1 cellular context compared by ENCODE assay signal in the genomic region with DNA sequence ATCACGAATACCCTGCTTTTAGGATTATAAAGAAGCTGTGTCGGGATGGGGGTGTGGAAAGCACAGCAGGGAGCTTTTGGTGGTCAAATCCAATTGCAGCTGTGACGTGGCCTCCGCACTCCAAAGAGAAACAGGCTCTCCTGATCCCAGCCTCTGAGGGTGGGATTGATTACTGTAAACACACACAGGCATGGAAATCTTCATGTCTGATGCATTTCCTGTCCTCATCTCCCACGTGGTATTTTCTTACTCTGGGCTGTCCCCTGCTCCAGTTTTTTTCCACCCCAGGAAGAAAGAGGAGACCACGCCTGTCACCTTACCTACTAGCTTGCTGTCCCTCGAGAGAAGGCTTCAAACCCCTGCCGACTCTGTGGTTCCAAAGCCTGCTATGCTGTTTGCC.
TF ChIP-seq lines count a peak whose summit lies in the region.

No MANE protein-coding gene starts in this region.

TF ChIP-seq in SK-N-SH treated with all-trans-retinoic acid at 6 μM for 48 hours, 23 proteins besides CTCF, POLR2A, EP300 and RAD21 (continued from another document):
- TF ChIP-seq, protein P1, sequence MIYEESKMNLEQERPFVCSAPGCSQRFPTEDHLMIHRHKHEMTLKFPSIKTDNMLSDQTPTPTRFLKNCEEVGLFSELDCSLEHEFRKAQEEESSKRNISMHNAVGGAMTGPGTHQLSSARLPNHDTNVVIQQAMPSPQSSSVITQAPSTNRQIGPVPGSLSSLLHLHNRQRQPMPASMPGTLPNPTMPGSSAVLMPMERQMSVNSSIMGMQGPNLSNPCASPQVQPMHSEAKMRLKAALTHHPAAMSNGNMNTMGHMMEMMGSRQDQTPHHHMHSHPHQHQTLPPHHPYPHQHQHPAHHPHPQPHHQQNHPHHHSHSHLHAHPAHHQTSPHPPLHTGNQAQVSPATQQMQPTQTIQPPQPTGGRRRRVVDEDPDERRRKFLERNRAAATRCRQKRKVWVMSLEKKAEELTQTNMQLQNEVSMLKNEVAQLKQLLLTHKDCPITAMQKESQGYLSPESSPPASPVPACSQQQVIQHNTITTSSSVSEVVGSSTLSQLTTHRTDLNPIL (CRISPR knock-in tag; IDR thresholded peaks at IDR 0.05; ENCODE audit: low read depth) = no peak
- TF ChIP-seq BACH2 (CRISPR knock-in tag; IDR thresholded peaks at IDR 0.05; ENCODE audit: borderline replicate concordance) (no peak), ZFP3 (CRISPR knock-in tag; IDR thresholded peaks at IDR 0.05) (no peak), ZNF70 (CRISPR knock-in tag; IDR thresholded peaks at IDR 0.05) (no peak), TCF4 (CRISPR knock-in tag; IDR thresholded peaks at IDR 0.05; ENCODE audit: borderline replicate concordance) (no peak), ISL1 (CRISPR knock-in tag; IDR thresholded peaks at IDR 0.05) (no peak)
- TF ChIP-seq, protein P2, sequence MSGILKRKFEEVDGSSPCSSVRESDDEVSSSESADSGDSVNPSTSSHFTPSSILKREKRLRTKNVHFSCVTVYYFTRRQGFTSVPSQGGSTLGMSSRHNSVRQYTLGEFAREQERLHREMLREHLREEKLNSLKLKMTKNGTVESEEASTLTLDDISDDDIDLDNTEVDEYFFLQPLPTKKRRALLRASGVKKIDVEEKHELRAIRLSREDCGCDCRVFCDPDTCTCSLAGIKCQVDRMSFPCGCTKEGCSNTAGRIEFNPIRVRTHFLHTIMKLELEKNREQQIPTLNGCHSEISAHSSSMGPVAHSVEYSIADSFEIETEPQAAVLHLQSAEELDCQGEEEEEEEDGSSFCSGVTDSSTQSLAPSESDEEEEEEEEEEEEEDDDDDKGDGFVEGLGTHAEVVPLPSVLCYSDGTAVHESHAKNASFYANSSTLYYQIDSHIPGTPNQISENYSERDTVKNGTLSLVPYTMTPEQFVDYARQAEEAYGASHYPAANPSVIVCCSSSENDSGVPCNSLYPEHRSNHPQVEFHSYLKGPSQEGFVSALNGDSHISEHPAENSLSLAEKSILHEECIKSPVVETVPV (CRISPR knock-in tag; IDR thresholded peaks at IDR 0.05) = no peak
- TF ChIP-seq, protein P3, sequence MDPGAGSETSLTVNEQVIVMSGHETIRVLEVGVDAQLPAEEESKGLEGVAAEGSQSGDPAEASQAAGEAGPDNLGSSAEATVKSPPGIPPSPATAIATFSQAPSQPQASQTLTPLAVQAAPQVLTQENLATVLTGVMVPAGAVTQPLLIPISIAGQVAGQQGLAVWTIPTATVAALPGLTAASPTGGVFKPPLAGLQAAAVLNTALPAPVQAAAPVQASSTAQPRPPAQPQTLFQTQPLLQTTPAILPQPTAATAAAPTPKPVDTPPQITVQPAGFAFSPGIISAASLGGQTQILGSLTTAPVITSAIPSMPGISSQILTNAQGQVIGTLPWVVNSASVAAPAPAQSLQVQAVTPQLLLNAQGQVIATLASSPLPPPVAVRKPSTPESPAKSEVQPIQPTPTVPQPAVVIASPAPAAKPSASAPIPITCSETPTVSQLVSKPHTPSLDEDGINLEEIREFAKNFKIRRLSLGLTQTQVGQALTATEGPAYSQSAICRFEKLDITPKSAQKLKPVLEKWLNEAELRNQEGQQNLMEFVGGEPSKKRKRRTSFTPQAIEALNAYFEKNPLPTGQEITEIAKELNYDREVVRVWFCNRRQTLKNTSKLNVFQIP (CRISPR knock-in tag; IDR thresholded peaks at IDR 0.05; ENCODE audit: borderline replicate concordance, low read depth) = no peak
